In the genomic region with DNA sequence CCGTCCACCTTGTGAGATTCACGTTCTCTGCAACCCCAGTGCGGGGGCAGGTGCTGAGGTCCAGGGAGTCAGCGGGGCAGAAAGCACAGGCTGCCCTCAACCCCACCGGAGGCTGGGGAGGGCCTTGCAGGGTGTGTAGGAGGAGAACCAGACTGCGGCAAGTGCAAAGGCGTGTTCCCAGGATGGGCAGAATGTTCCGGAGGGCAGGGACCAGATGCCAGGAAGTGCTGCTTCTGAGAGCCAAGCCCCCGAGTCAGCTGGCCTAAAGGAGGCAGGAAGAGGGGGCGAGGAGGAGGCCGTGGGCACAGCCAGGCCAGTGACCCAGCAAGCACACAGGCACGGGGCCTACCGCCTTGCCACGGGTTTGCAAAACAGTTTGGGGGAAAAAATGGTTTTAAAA, we compare ENCODE assay signal across 8 cellular contexts.
"Had no signal": no experiment of that assay in that cellular context is flagged by ENCODE, and none has a peak within 500 bp of the region (broad histone marks: within the 10 kb centered on the region; RNA-seq: fewer than 3 reads in every experiment).

No MANE protein-coding gene starts in this region.

- H3K4me3 ChIP-seq: GM23248, HAP-1 had no signal

- H2AFZ ChIP-seq: GM23248 had no signal

- H3K9ac ChIP-seq: GM23248 had no signal

- H3K9me3 ChIP-seq: HAP-1 had no signal

- DNase-seq: GM23248, GOT3, H7, HFFc6 had no signal

- H3K4me1 ChIP-seq: HAP-1 had no signal

- H3K27ac ChIP-seq: GM23248, HL-60 had no signal

- ATAC-seq: HCT116, HepG2 had no signal

- H3K36me3 ChIP-seq: HAP-1 had no signal
